ENCODE assay signal across 8 cellular contexts in genomic region chr19:42132030-42132628, GRCh38. TPM values are rescaled to one million over a fixed set of nuclear protein-coding genes. Genes with fewer than 3 reads are reported as not detected.
DNase-seq lines count a peak whose midpoint lies in the region; TF ChIP-seq lines count a peak whose summit lies in the region.

TSS of gene POU2F2 (minus strand) at chr19:42132446. CDS start at chr19:42132411, 35 bp downstream.

- no peaks in the 10 kb centered on the region for H3K27me3 Mint-ChIP-seq in CD8-positive, alpha-beta memory T cell
- no peaks in the 10 kb centered on the region for H3K27me3 Mint-ChIP-seq in activated naive CD8-positive, alpha-beta T cell treated with anti-CD3 and anti-CD28 coated beads for 36 hours
- peaks cover 0 to 5% (median 2%) of the 10 kb centered on the region in 3 donors for H3K27me3 Mint-ChIP-seq in immature natural killer cell (ENCODE audit: low read depth in 3 of 3)

- peak within 1 kb of the TSS; percentile 90 for H3K4me3 ChIP-seq in CD8-positive, alpha-beta memory T cell (ENCODE audit: low read length)
- no peak within 1 kb of the TSS for H3K4me3 ChIP-seq in HEK293 (ENCODE audit: low read depth, low read length)

- peaks cover 0 to 22% (median 0%) of the 10 kb centered on the region in 3 donors for H3K36me3 Mint-ChIP-seq in CD8-positive, alpha-beta memory T cell
- H3K36me3 Mint-ChIP-seq in activated naive CD8-positive, alpha-beta T cell treated with anti-CD3 and anti-CD28 coated beads for 36 hours = no peaks in the 10 kb centered on the region
- H3K36me3 Mint-ChIP-seq in immature natural killer cell = no peaks in the 10 kb centered on the region

- CTCF ChIA-PET in CD8-positive, alpha-beta memory T cell (lab: Charles Lee) = interaction anchor here (0.5 to 6.2 kb wide), 35 partner anchors 9 to 379 kb away, joined by 3 to 46 read pairs (median 4); partner anchors contain the start of genes DEDD2, ERF, GSK3A and PAFAH1B3
- CTCF ChIA-PET in HEK293 (lab: Yijun Ruan, JAX) = interaction anchor here (0.6 to 7.5 kb wide), 45 partner anchors 8 to 396 kb away, joined by 3 to 90 read pairs (median 5); partner anchors contain the start of genes CEACAM1, GSK3A and ZNF526

- no peak for TF ChIP-seq CTCF in HEK293 (tag by site-specific recombination; IDR thresholded peaks at IDR 0.05)

- H3K4me3 Mint-ChIP-seq in CD8-positive, alpha-beta memory T cell = peak within 1 kb of the TSS; percentile 77 to 95 (median 87)
- peak within 1 kb of the TSS; percentile 83 for H3K4me3 Mint-ChIP-seq in activated naive CD8-positive, alpha-beta T cell treated with anti-CD3 and anti-CD28 coated beads for 36 hours
- peak within 1 kb of the TSS; percentile 81 to 91 (median 89) for H3K4me3 Mint-ChIP-seq in immature natural killer cell

- POLR2A ChIA-PET in CD8-positive, alpha-beta memory T cell (lab: Charles Lee) = interaction anchor here (0.9 to 1.7 kb wide), 7 partner anchors 12 to 163 kb away, joined by 3 to 9 read pairs (median 4); partner anchors contain the start of gene GSK3A
- POLR2A ChIA-PET in HEK293 (lab: Yijun Ruan, JAX) = no interaction called here

- H3K36me3 ChIP-seq in CD8-positive, alpha-beta memory T cell (ENCODE audit: insufficient read depth, low read length) = no peaks in the 10 kb centered on the region
- no peaks in the 10 kb centered on the region for H3K36me3 ChIP-seq in HEK293 (ENCODE audit: control insufficient read depth in 2 of 2, insufficient read depth in 1 of 2, low read length in 2 of 2)

- peak within 1 kb of the TSS; percentile 72 to 97 (median 96) for H3K27ac Mint-ChIP-seq in CD8-positive, alpha-beta memory T cell
- H3K27ac Mint-ChIP-seq in activated naive CD8-positive, alpha-beta T cell treated with anti-CD3 and anti-CD28 coated beads for 36 hours = peak within 1 kb of the TSS; percentile 93
- H3K27ac Mint-ChIP-seq in immature natural killer cell = peak within 1 kb of the TSS; percentile 81 to 96 (median 89)

- H3K4me1 ChIP-seq in CD8-positive, alpha-beta memory T cell (ENCODE audit: insufficient read depth, low read length) = peaks cover 43% of the 10 kb centered on the region
- H3K4me1 ChIP-seq in HEK293 (ENCODE audit: control insufficient read depth, insufficient read depth, low read length) = no peaks in the 10 kb centered on the region

- H3K9me3 Mint-ChIP-seq in CD8-positive, alpha-beta memory T cell = no peaks in the 10 kb centered on the region
- H3K9me3 Mint-ChIP-seq in activated naive CD8-positive, alpha-beta T cell treated with anti-CD3 and anti-CD28 coated beads for 36 hours = no peaks in the 10 kb centered on the region
- no peaks in the 10 kb centered on the region for H3K9me3 Mint-ChIP-seq in immature natural killer cell

- peak; percentile 81 to 95 (median 86) for DNase-seq in CD8-positive, alpha-beta memory T cell
- peak; percentile 79 for DNase-seq in T follicular helper cell (ENCODE audit: low read depth)
- peak; percentile 90 for DNase-seq in activated naive CD8-positive, alpha-beta T cell treated with anti-CD3 and anti-CD28 coated beads for 36 hours
- DNase-seq in immature natural killer cell = peak; percentile 79 to 82 (median 81)
- peak; percentile 72 to 87 (median 85) for DNase-seq in stimulated activated CD4-positive, alpha-beta T cell treated with anti-CD3 and anti-CD28 coated beads, TNF-alpha, amount 100 ng/mL, for 1 hour (ENCODE audit: low read depth in 3 of 3, low spot score in 1 of 3)
- no peak for DNase-seq in superior temporal gyrus (ENCODE audit: extremely low spot score)
- DNase-seq in HT-29 (ENCODE audit: low spot score) = no peak

- no peaks in the 10 kb centered on the region for H3K27me3 ChIP-seq in CD8-positive, alpha-beta memory T cell (ENCODE audit: insufficient read depth, low read length, poor library complexity, severe bottlenecking)

- H3K4me1 Mint-ChIP-seq in CD8-positive, alpha-beta memory T cell = peaks cover 61 to 88% (median 71%) of the 10 kb centered on the region in 3 donors
- peaks cover 55% of the 10 kb centered on the region for H3K4me1 Mint-ChIP-seq in activated naive CD8-positive, alpha-beta T cell treated with anti-CD3 and anti-CD28 coated beads for 36 hours
- peaks cover 43 to 47% of the 10 kb centered on the region in 2 donors for H3K4me1 Mint-ChIP-seq in immature natural killer cell

- H3K27ac ChIP-seq in CD8-positive, alpha-beta memory T cell (ENCODE audit: low read depth, low read length) = peak within 1 kb of the TSS; percentile 56
- H3K27ac ChIP-seq in HEK293 (ENCODE audit: extremely low read depth, low read depth, low read length) = no peak within 1 kb of the TSS

- H3K9me3 ChIP-seq in CD8-positive, alpha-beta memory T cell (ENCODE audit: low read length) = no peaks in the 10 kb centered on the region
- no peaks in the 10 kb centered on the region for H3K9me3 ChIP-seq in HEK293 (ENCODE audit: control insufficient read depth, insufficient read depth, low read depth, low read length)

TF ChIP-seq in HEK293, 187 proteins besides CTCF, POLR2A, EP300 and RAD21 (continues in another document):
- no peak for TF ChIP-seq ZNF280C (tag by site-specific recombination; IDR thresholded peaks at IDR 0.05)
- TF ChIP-seq PRDM4 (tag by site-specific recombination; IDR thresholded peaks at IDR 0.05) = no peak
- TF ChIP-seq SP3 (tag by site-specific recombination; IDR thresholded peaks at IDR 0.05) = no peak
- TF ChIP-seq HOXC10 (CRISPR knock-in tag; IDR thresholded peaks at IDR 0.05) = no peak
- no peak for TF ChIP-seq ZNF280D (tag by site-specific recombination; IDR thresholded peaks at IDR 0.05)
- no peak for TF ChIP-seq ZNF416 (tag by site-specific recombination; IDR thresholded peaks at IDR 0.05)

RNA-seq across cellular contexts. Expression of gene POU2F2, which starts in this region (rescaled TPM):
- total RNA-seq in CD8-positive, alpha-beta memory T cell = 10 to 100 TPM; 46.7 to 47.9 TPM
- 8.5 TPM for polyA plus RNA-seq in CD8-positive, alpha-beta memory T cell
- 10 to 100 TPM; 50.8 to 52.2 TPM for total RNA-seq in activated naive CD8-positive, alpha-beta T cell treated with anti-CD3 and anti-CD28 coated beads for 36 hours
- 10 to 100 TPM in 1 of 3 donors, 1 to 10 TPM in 2; 2.0 to 10.3 (median 2.1) TPM for polyA plus RNA-seq in immature natural killer cell
- total RNA-seq in HT-29 (2014; rRNA removed; shearing (Covaris generic)) = 0.03 and 0.44 TPM in 2 replicates

Comparison
In these comparisons a context has a peak if more than half of its experiments do, and no peak if none do; other contexts are left out.
1. RNA of gene POU2F2 (total RNA-seq): 50.8 to 52.2 TPM in activated naive CD8-positive, alpha-beta T cell treated with anti-CD3 and anti-CD28 coated beads for 36 hours and 46.7 to 47.9 TPM in CD8-positive, alpha-beta memory T cell; 0.03 to 0.44 TPM in HT-29; every median in the first group is over 10 times any median in the second.
2. DNase-seq: peak in CD8-positive, alpha-beta memory T cell (5 of 5), T follicular helper cell (single experiment), activated naive CD8-positive, alpha-beta T cell treated with anti-CD3 and anti-CD28 coated beads for 36 hours (single experiment), immature natural killer cell (3 of 3) and stimulated activated CD4-positive, alpha-beta T cell treated with anti-CD3 and anti-CD28 coated beads, TNF-alpha, amount 100 ng/mL, for 1 hour (3 of 3); none in superior temporal gyrus (single experiment) and HT-29 (single experiment).
3. Peak in every context shown above with its lines, with median percentiles within 50 percentile points of each other: H3K27ac Mint-ChIP-seq and H3K4me3 Mint-ChIP-seq.